ENCODE assay signal across 10 cellular contexts in genomic region chr12:132502149-132502881, GRCh38. TPM values are rescaled to one million over a fixed set of nuclear protein-coding genes. Genes with fewer than 3 reads are reported as not detected.
A peak's percentile ranks its signal among the peaks of the same experiment; 100 is the strongest.
DNase-seq lines count a peak whose midpoint lies in the region; ATAC-seq and TF ChIP-seq lines count a peak whose summit lies in the region.
"Had no signal": no experiment of that assay in that cellular context is flagged by ENCODE, and none has a peak within 500 bp of the region (broad histone marks: within the 10 kb centered on the region; RNA-seq: fewer than 3 reads in every experiment).

No MANE protein-coding gene starts in this region.

- H3K4me1 Mint-ChIP-seq in activated CD8-positive, alpha-beta T cell treated with anti-CD3 and anti-CD28 coated beads for 36 hours (ENCODE audit: low read depth) = peaks cover 66% of the 10 kb centered on the region
- peaks cover 40% of the 10 kb centered on the region for H3K4me1 Mint-ChIP-seq in activated CD8-positive, alpha-beta T cell treated with anti-CD3 and anti-CD28 coated beads, Interleukin-2, amount 10 ng/mL, durations not matched to agents 7 days and 5 days (ENCODE audit: low read depth)
- peaks cover 37% of the 10 kb centered on the region for H3K4me1 Mint-ChIP-seq in nephron

- H3K27me3 Mint-ChIP-seq in activated CD8-positive, alpha-beta T cell treated with anti-CD3 and anti-CD28 coated beads for 36 hours = no peaks in the 10 kb centered on the region
- H3K27me3 Mint-ChIP-seq in activated CD8-positive, alpha-beta T cell treated with anti-CD3 and anti-CD28 coated beads, Interleukin-2, amount 10 ng/mL, durations not matched to agents 7 days and 5 days (ENCODE audit: low read depth) = no peaks in the 10 kb centered on the region
- no peaks in the 10 kb centered on the region for H3K27me3 Mint-ChIP-seq in nephron (ENCODE audit: low read depth)

- 78 to 83% (median 81%) methylated on average over 24 of the region's 24 CpGs for WGBS in ovary, 3 donors

- POLR2A ChIA-PET in activated CD8-positive, alpha-beta T cell treated with anti-CD3 and anti-CD28 coated beads for 36 hours (lab: Charles Lee) = no interaction called here
- POLR2A ChIA-PET in activated CD8-positive, alpha-beta T cell treated with anti-CD3 and anti-CD28 coated beads, Interleukin-2, amount 10 ng/mL, durations not matched to agents 7 days and 5 days (lab: Charles Lee) = interaction anchor here (0.5 kb wide), 1 partner anchor 12 kb away, joined by 3 read pairs; no protein-coding TSS in a partner anchor

- peaks cover 19% of the 10 kb centered on the region for H3K4me1 ChIP-seq in Karpas-422 (ENCODE audit: low read length)
- H3K4me1 ChIP-seq in ovary (ENCODE audit: insufficient read depth) = peaks cover 43% of the 10 kb centered on the region

- intact Hi-C loops in activated CD8-positive, alpha-beta T cell treated with anti-CD3 and anti-CD28 coated beads for 36 hours (cut with micrococcal nuclease) = no loop called here
- intact Hi-C loops in ovary (cut with DNase I) = no loop called here

- H3K27ac ChIP-seq in Karpas-422 (ENCODE audit: low read length) (no peak overlapping the region), ovary (no peak overlapping the region)

- no peaks in the 10 kb centered on the region for H3K9me2 ChIP-seq in Karpas-422 (replicated peaks; ENCODE audit: insufficient read depth, low read length)

- H2AFZ ChIP-seq in Karpas-422 (ENCODE audit: low read length) = no peak overlapping the region

- H3K4me3 ChIP-seq in Karpas-422 (ENCODE audit: low read length) (no peak overlapping the region), ovary (no peak overlapping the region)

- TF ChIP-seq POLR2A in ovary (IDR thresholded peaks at IDR 0.05) = no peak

- H3K9me3 ChIP-seq in Karpas-422 (ENCODE audit: low read length) = no peaks in the 10 kb centered on the region
- no peaks in the 10 kb centered on the region for H3K9me3 ChIP-seq in ovary

- TF ChIP-seq CTCF in activated CD8-positive, alpha-beta T cell treated with anti-CD3 and anti-CD28 coated beads for 36 hours (IDR thresholded peaks at IDR 0.05) = no peak
- no peak for TF ChIP-seq CTCF in nephron (IDR thresholded peaks at IDR 0.05; ENCODE audit: unreplicated experiment in 3 of 3)
- TF ChIP-seq CTCF in ovary (IDR thresholded peaks at IDR 0.05) = no peak

- no peak for ATAC-seq in activated CD8-positive, alpha-beta T cell treated with anti-CD3 and anti-CD28 coated beads for 36 hours
- no peak for ATAC-seq in activated CD8-positive, alpha-beta T cell treated with anti-CD3 and anti-CD28 coated beads, Interleukin-2, amount 10 ng/mL, durations not matched to agents 7 days and 5 days
- ATAC-seq in HG02610 (IDR thresholded peaks at IDR 0.05; ENCODE audit: unreplicated experiment) = no peak

- no peak overlapping the region for H3K4me2 ChIP-seq in Karpas-422 (ENCODE audit: low read depth, low read length, poor library complexity, severe bottlenecking)

- no peak overlapping the region for H3K4me3 Mint-ChIP-seq in activated CD8-positive, alpha-beta T cell treated with anti-CD3 and anti-CD28 coated beads for 36 hours
- no peak overlapping the region for H3K4me3 Mint-ChIP-seq in activated CD8-positive, alpha-beta T cell treated with anti-CD3 and anti-CD28 coated beads, Interleukin-2, amount 10 ng/mL, durations not matched to agents 7 days and 5 days
- H3K4me3 Mint-ChIP-seq in nephron = no peak overlapping the region
- H3K4me3 Mint-ChIP-seq: immature natural killer cell had no signal

- H3K79me2 ChIP-seq in Karpas-422 (ENCODE audit: low read length) = peaks cover 46% of the 10 kb centered on the region

- no peaks in the 10 kb centered on the region for H3K9me3 Mint-ChIP-seq in activated CD8-positive, alpha-beta T cell treated with anti-CD3 and anti-CD28 coated beads for 36 hours
- no peaks in the 10 kb centered on the region for H3K9me3 Mint-ChIP-seq in activated CD8-positive, alpha-beta T cell treated with anti-CD3 and anti-CD28 coated beads, Interleukin-2, amount 10 ng/mL, durations not matched to agents 7 days and 5 days (ENCODE audit: insufficient read depth)
- no peaks in the 10 kb centered on the region for H3K9me3 Mint-ChIP-seq in nephron
- H3K9me3 Mint-ChIP-seq: immature natural killer cell had no signal

- no peaks in the 10 kb centered on the region for H3K36me3 Mint-ChIP-seq in activated CD8-positive, alpha-beta T cell treated with anti-CD3 and anti-CD28 coated beads for 36 hours (ENCODE audit: low read depth)
- no peaks in the 10 kb centered on the region for H3K36me3 Mint-ChIP-seq in activated CD8-positive, alpha-beta T cell treated with anti-CD3 and anti-CD28 coated beads, Interleukin-2, amount 10 ng/mL, durations not matched to agents 7 days and 5 days (ENCODE audit: low read depth)
- no peaks in the 10 kb centered on the region for H3K36me3 Mint-ChIP-seq in nephron (ENCODE audit: low read depth)
- H3K36me3 Mint-ChIP-seq: immature natural killer cell had no signal

- no peak for DNase-seq in activated CD8-positive, alpha-beta T cell treated with anti-CD3 and anti-CD28 coated beads for 36 hours
- DNase-seq in activated CD8-positive, alpha-beta T cell treated with anti-CD3 and anti-CD28 coated beads, Interleukin-2, amount 10 ng/mL, durations not matched to agents 7 days and 5 days = no peak
- DNase-seq in Karpas-422 (peak; percentile 58), NCI-H524 treated with DMSO at 0.1 percent for 48 hours (lab: John Stamatoyannopoulos, UW) (no peak), ovary (no peak)
- DNase-seq in effector CD8-positive, alpha-beta T cell (lab: John Stamatoyannopoulos, UW) = peak; percentile 17
- DNase-seq: immature natural killer cell; stimulated activated naive CD4-positive, alpha-beta T cell treated with Interleukin-2 at 50 U/mL for 16 hours had no signal

- peak overlapping the region; percentile 6 for H3K27ac Mint-ChIP-seq in activated CD8-positive, alpha-beta T cell treated with anti-CD3 and anti-CD28 coated beads for 36 hours
- H3K27ac Mint-ChIP-seq in activated CD8-positive, alpha-beta T cell treated with anti-CD3 and anti-CD28 coated beads, Interleukin-2, amount 10 ng/mL, durations not matched to agents 7 days and 5 days = no peak overlapping the region
- peak overlapping the region; percentile 15 to 49 (median 34) for H3K27ac Mint-ChIP-seq in nephron

- CTCF ChIA-PET in activated CD8-positive, alpha-beta T cell treated with anti-CD3 and anti-CD28 coated beads for 36 hours (lab: Charles Lee) = interaction anchor here (0.5 kb wide), 1 partner anchor 284 kb away, joined by 3 read pairs; no protein-coding TSS in a partner anchor
- CTCF ChIA-PET in activated CD8-positive, alpha-beta T cell treated with anti-CD3 and anti-CD28 coated beads, Interleukin-2, amount 10 ng/mL, durations not matched to agents 7 days and 5 days (lab: Charles Lee) = no interaction called here

- no peaks in the 10 kb centered on the region for H3K27me3 ChIP-seq in Karpas-422 (ENCODE audit: low read length)
- no peaks in the 10 kb centered on the region for H3K27me3 ChIP-seq in ovary

- TF ChIP-seq EP300 in ovary (IDR thresholded peaks at IDR 0.05) = no peak

- H3K36me3 ChIP-seq in Karpas-422 (ENCODE audit: insufficient read depth, low read length) (no peaks in the 10 kb centered on the region), ovary (no peaks in the 10 kb centered on the region)

- peaks cover 83% of the 10 kb centered on the region; the same call in 1 of the 2 replicates for H4K20me1 ChIP-seq in Karpas-422 (ENCODE audit: insufficient read depth, low read depth, low read length)

- no peak overlapping the region for H3K9ac ChIP-seq in Karpas-422 (ENCODE audit: low read length)

RNA-seq across cellular contexts. Expression of gene FBRSL1, which starts 12.4 kb away (rescaled TPM):
- total RNA-seq in activated CD8-positive, alpha-beta T cell treated with anti-CD3 and anti-CD28 coated beads for 36 hours = 10 to 100 TPM; 41.4 to 48.1 TPM
- 10 to 100 TPM; 51.2 to 58.5 TPM for total RNA-seq in activated CD8-positive, alpha-beta T cell treated with anti-CD3 and anti-CD28 coated beads, Interleukin-2, amount 10 ng/mL, durations not matched to agents 7 days and 5 days
- total RNA-seq in Karpas-422 (2014; rRNA removed; shearing (Covaris generic); ENCODE audit: low replicate concordance) = 4.0 and 4.1 TPM in 2 replicates
- total RNA-seq in ovary = 10 to 100 TPM; 12.6 to 69.5 (median 54.3) TPM
- polyA plus RNA-seq in ovary = 10 to 100 TPM in 1 of 2 donors, 1 to 10 TPM in 1; 3.2 to 22.2 TPM

Comparison
In these comparisons a context has a peak if more than half of its experiments do, and no peak if none do; other contexts are left out.
1. DNase-seq: peak in Karpas-422 (single experiment) and effector CD8-positive, alpha-beta T cell (single experiment); none in activated CD8-positive, alpha-beta T cell treated with anti-CD3 and anti-CD28 coated beads for 36 hours (single experiment), activated CD8-positive, alpha-beta T cell treated with anti-CD3 and anti-CD28 coated beads, Interleukin-2, amount 10 ng/mL, durations not matched to agents 7 days and 5 days (single experiment), NCI-H524 treated with DMSO at 0.1 percent for 48 hours (single experiment) and ovary (0 of 5).